Comparison of ENCODE assay signal across 1 cellular context in genomic region chr17:57113656-57114055, GRCh38.
A peak's percentile ranks its signal among the peaks of the same experiment; 100 is the strongest.
TF ChIP-seq lines count a peak whose summit lies in the region.

No MANE protein-coding gene starts in this region.

TF ChIP-seq in HepG2, 621 proteins besides CTCF, POLR2A, EP300 and RAD21 (continued from another document and continues in another):
- TF ChIP-seq CCAR2 (optimal IDR thresholded peaks at IDR 0.05; ENCODE audit: low read depth, low read length), result no peak
- TF ChIP-seq SNAI1 (CRISPR knock-in tag; IDR thresholded peaks at IDR 0.05; ENCODE audit: borderline replicate concordance), result no peak
- TF ChIP-seq REST (IDR thresholded peaks at IDR 0.05; ENCODE audit: borderline replicate concordance in 1 of 2, low read depth in 1 of 2, low read length in 2 of 2), result peak in 1 of 2 experiments; percentile 13; a peak in 1 of 4 replicates
- no peak for TF ChIP-seq JUN (CRISPR knock-in tag; IDR thresholded peaks at IDR 0.05)
- TF ChIP-seq RXRA (CRISPR knock-in tag; IDR thresholded peaks at IDR 0.05), result peak; percentile 95
- peak; percentile 82 for TF ChIP-seq SKIL (CRISPR knock-in tag; IDR thresholded peaks at IDR 0.05; ENCODE audit: borderline replicate concordance)
- TF ChIP-seq NCOR1 (IDR thresholded peaks at IDR 0.05; ENCODE audit: borderline replicate concordance, low read length), result peak; percentile 77; the same call in 1 of the 2 replicates
- TF ChIP-seq ZNF547 (CRISPR knock-in tag; IDR thresholded peaks at IDR 0.05), result no peak
- TF ChIP-seq BHLHE40 (IDR thresholded peaks at IDR 0.05; ENCODE audit: low read length), result 0 out of 2 replicates have a peak, but pooled peaks have one; percentile 13
- no peak for TF ChIP-seq BCLAF1 (IDR thresholded peaks at IDR 0.05)
- TF ChIP-seq THAP11 (CRISPR knock-in tag; IDR thresholded peaks at IDR 0.05), result no peak
- no peak for TF ChIP-seq FOXA1 (IDR thresholded peaks at IDR 0.05)
- TF ChIP-seq FOXA1 (CRISPR knock-in tag; IDR thresholded peaks at IDR 0.05), result 0 out of 2 replicates have a peak, but pooled peaks have one; percentile 32
- 0 out of 2 replicates have a peak, but pooled peaks have one; percentile 40 for TF ChIP-seq KLF12 (CRISPR knock-in tag; IDR thresholded peaks at IDR 0.05; ENCODE audit: borderline replicate concordance)
- no peak for TF ChIP-seq AGO2 (optimal IDR thresholded peaks at IDR 0.05; ENCODE audit: low read depth, low read length)
- TF ChIP-seq PAXIP1 (CRISPR knock-in tag; conservative IDR thresholded peaks at IDR 0.05), result no peak
- TF ChIP-seq ZNF672 (CRISPR knock-in tag; IDR thresholded peaks at IDR 0.05), result no peak
- TF ChIP-seq STAG1 (CRISPR knock-in tag; IDR thresholded peaks at IDR 0.05), result no peak
- TF ChIP-seq NR2F1 (CRISPR knock-in tag; IDR thresholded peaks at IDR 0.05), result 0 out of 4 replicates have a peak, but pooled peaks of 1 of the 2 experiments have one; percentile 28
- no peak for TF ChIP-seq HOXA9 (CRISPR knock-in tag; IDR thresholded peaks at IDR 0.05; ENCODE audit: borderline replicate concordance)
- no peak for TF ChIP-seq NRL (CRISPR knock-in tag; IDR thresholded peaks at IDR 0.05; ENCODE audit: borderline replicate concordance)
- no peak for TF ChIP-seq PRDM4 (CRISPR knock-in tag; IDR thresholded peaks at IDR 0.05; ENCODE audit: borderline replicate concordance)
- TF ChIP-seq ZNF614 (CRISPR knock-in tag; IDR thresholded peaks at IDR 0.05; ENCODE audit: borderline replicate concordance), result no peak
- no peak for TF ChIP-seq ZNF333 (CRISPR knock-in tag; IDR thresholded peaks at IDR 0.05; ENCODE audit: borderline replicate concordance)
- TF ChIP-seq HOXA3 (CRISPR knock-in tag; IDR thresholded peaks at IDR 0.05), result 0 out of 2 replicates have a peak, but pooled peaks have one; percentile 20
- no peak for TF ChIP-seq ZNF260 (CRISPR knock-in tag; IDR thresholded peaks at IDR 0.05; ENCODE audit: borderline replicate concordance, low read depth)
- TF ChIP-seq ZNF12 (CRISPR knock-in tag; IDR thresholded peaks at IDR 0.05), result no peak
- no peak for TF ChIP-seq MIXL1 (CRISPR knock-in tag; IDR thresholded peaks at IDR 0.05)
- TF ChIP-seq SKI (IDR thresholded peaks at IDR 0.05; ENCODE audit: partially characterized antibody), result peak; percentile 94
- TF ChIP-seq TBX3 (IDR thresholded peaks at IDR 0.05; ENCODE audit: borderline replicate concordance), result no peak
- TF ChIP-seq BRD4 (CRISPR knock-in tag; IDR thresholded peaks at IDR 0.05), result 0 out of 2 replicates have a peak, but pooled peaks have one; percentile 39
- no peak for TF ChIP-seq NBN (conservative IDR thresholded peaks at IDR 0.05)
- TF ChIP-seq ZNF792 (CRISPR knock-in tag; IDR thresholded peaks at IDR 0.05), result 0 out of 2 replicates have a peak, but pooled peaks have one; percentile 16
- no peak for TF ChIP-seq FOXO1 (CRISPR knock-in tag; IDR thresholded peaks at IDR 0.05)
- TF ChIP-seq SOX5 (CRISPR knock-in tag; IDR thresholded peaks at IDR 0.05; ENCODE audit: borderline replicate concordance), result no peak
- no peak for TF ChIP-seq SMAD9 (CRISPR knock-in tag; IDR thresholded peaks at IDR 0.05)
- TF ChIP-seq ZNF580 (CRISPR knock-in tag; IDR thresholded peaks at IDR 0.05; ENCODE audit: borderline replicate concordance, low read depth), result 0 out of 2 replicates have a peak, but pooled peaks have one; percentile 7
- TF ChIP-seq ZNF513 (CRISPR knock-in tag; conservative IDR thresholded peaks at IDR 0.05), result no peak
- no peak for TF ChIP-seq ZNF224 (CRISPR knock-in tag; IDR thresholded peaks at IDR 0.05)
- no peak for TF ChIP-seq ZNF101 (CRISPR knock-in tag; IDR thresholded peaks at IDR 0.05; ENCODE audit: borderline replicate concordance, low read depth)
- TF ChIP-seq MBD4 (IDR thresholded peaks at IDR 0.05; ENCODE audit: borderline replicate concordance, low read length), result no peak
- TF ChIP-seq ZNF597 (CRISPR knock-in tag; IDR thresholded peaks at IDR 0.05), result 0 out of 2 replicates have a peak, but pooled peaks have one; percentile 35
- TF ChIP-seq ZNF841 (CRISPR knock-in tag; IDR thresholded peaks at IDR 0.05; ENCODE audit: borderline replicate concordance), result no peak
- TF ChIP-seq ZMYM3 (CRISPR knock-in tag; IDR thresholded peaks at IDR 0.05), result 0 out of 2 replicates have a peak, but pooled peaks have one; percentile 41
- 0 out of 2 replicates have a peak, but pooled peaks have one; percentile 53 for TF ChIP-seq IRF9 (CRISPR knock-in tag; IDR thresholded peaks at IDR 0.05; ENCODE audit: borderline replicate concordance)
- TF ChIP-seq ASH2L (IDR thresholded peaks at IDR 0.05; ENCODE audit: insufficient read length, low read depth, low read length), result no peak
- TF ChIP-seq ZBTB42 (CRISPR knock-in tag; IDR thresholded peaks at IDR 0.05), result no peak
- no peak for TF ChIP-seq TGIF2 (CRISPR knock-in tag; IDR thresholded peaks at IDR 0.05)
